Comparison of ENCODE assay signal across 16 cellular contexts in genomic region chr1:153752561-153753195, GRCh38. TPM values are rescaled to one million over a fixed set of nuclear protein-coding genes. Genes with fewer than 3 reads are reported as not detected.
DNase-seq lines count a peak whose midpoint lies in the region; ATAC-seq and TF ChIP-seq lines count a peak whose summit lies in the region.
"Had no signal": no experiment of that assay in that cellular context is flagged by ENCODE, and none has a peak within 500 bp of the region (broad histone marks: within the 10 kb centered on the region; RNA-seq: fewer than 3 reads in every experiment).

No MANE protein-coding gene starts in this region.

- DNase-seq in heart left ventricle (no peak), cardiac septum (ENCODE audit: low spot score) (no peak), fibroblast of mammary gland (ENCODE audit: low read depth) (peak; percentile 98), omental fat pad (ENCODE audit: low spot score) (peak; percentile 76), upper lobe of right lung (no peak)
- no peak for DNase-seq in stimulated activated naive CD8-positive, alpha-beta T cell treated with anti-CD3 and anti-CD28 coated beads, Interleukin-15, Interleukin-2, amounts not matched to agents 100 U/mL and 50 U/mL, for 24 hours
- DNase-seq in activated T-helper 1 cell treated with anti-CD3 and anti-CD28 coated beads, Interleukin-12 subunit alpha, Interleukin-12 subunit beta, Interleukin-2, Interleukin-4 antibody, amounts not matched to agents 30 ng/mL and 10 ng/mL and 1 ng/mL, durations not matched to agents 14 hours and 24 hours and 36 hours (ENCODE audit: low spot score), result no peak
- DNase-seq: DMS 273 treated with DMSO at 0.1 percent for 48 hours; MV-4-11; NCI-H446; stimulated activated CD4-positive, alpha-beta T cell treated with anti-CD3 and anti-CD28 coated beads, Interleukin-2, amount 100 ng/mL, for 48 hours; stimulated activated naive CD8-positive, alpha-beta T cell treated with anti-CD3 and anti-CD28 coated beads, Interleukin-15, amount 100 ng/mL, for 72 hours had no signal

- H3K27me3 ChIP-seq in heart left ventricle (no peaks in the 10 kb centered on the region), upper lobe of right lung (no peaks in the 10 kb centered on the region)

- WGBS in heart left ventricle, 4 donors, result 52 to 63% (median 59%) methylated on average over 9 of the region's 9 CpGs

- H3K4me1 Mint-ChIP-seq in activated T-helper 1 cell treated with anti-CD3 and anti-CD28 coated beads, Interleukin-12 subunit alpha, Interleukin-12 subunit beta, Interleukin-2, Interleukin-4 antibody, amounts not matched to agents 30 ng/mL and 10 ng/mL and 1 ng/mL, durations not matched to agents 14 hours and 24 hours and 36 hours (ENCODE audit: low read depth), result peaks cover 7% of the 10 kb centered on the region

- no peak overlapping the region for H3K4me3 ChIP-seq in heart left ventricle
- H3K4me3 ChIP-seq in fibroblast of mammary gland (ENCODE audit: control insufficient read depth, low read depth, low read length), result no peak overlapping the region
- no peak overlapping the region for H3K4me3 ChIP-seq in upper lobe of right lung
- H3K4me3 ChIP-seq: A549 had no signal

- H3K9me3 Mint-ChIP-seq in activated T-helper 1 cell treated with anti-CD3 and anti-CD28 coated beads, Interleukin-12 subunit alpha, Interleukin-12 subunit beta, Interleukin-2, Interleukin-4 antibody, amounts not matched to agents 30 ng/mL and 10 ng/mL and 1 ng/mL, durations not matched to agents 14 hours and 24 hours and 36 hours, result no peaks in the 10 kb centered on the region
- H3K9me3 Mint-ChIP-seq: natural killer cell treated with Interleukin-12 subunit alpha and Interleukin-12 subunit beta and Interleukin-15 and Interleukin-18, amount 100 ng/mL, for 72 hours; stimulated activated naive CD8-positive, alpha-beta T cell treated with anti-CD3 and anti-CD28 coated beads, Interleukin-15, amount 100 ng/mL, for 72 hours had no signal

- H3K36me3 ChIP-seq in heart left ventricle (peaks cover 0 to 95% (median 85%) of the 10 kb centered on the region in 9 donors), upper lobe of right lung (peaks cover 82% of the 10 kb centered on the region)

- H3K27ac Mint-ChIP-seq in activated T-helper 1 cell treated with anti-CD3 and anti-CD28 coated beads, Interleukin-12 subunit alpha, Interleukin-12 subunit beta, Interleukin-2, Interleukin-4 antibody, amounts not matched to agents 30 ng/mL and 10 ng/mL and 1 ng/mL, durations not matched to agents 14 hours and 24 hours and 36 hours, result no peak overlapping the region
- H3K27ac Mint-ChIP-seq: stimulated activated naive CD8-positive, alpha-beta T cell treated with anti-CD3 and anti-CD28 coated beads, Interleukin-15, amount 100 ng/mL, for 72 hours had no signal

- no peaks in the 10 kb centered on the region for H3K27me3 Mint-ChIP-seq in activated T-helper 1 cell treated with anti-CD3 and anti-CD28 coated beads, Interleukin-12 subunit alpha, Interleukin-12 subunit beta, Interleukin-2, Interleukin-4 antibody, amounts not matched to agents 30 ng/mL and 10 ng/mL and 1 ng/mL, durations not matched to agents 14 hours and 24 hours and 36 hours (ENCODE audit: insufficient read depth)
- H3K27me3 Mint-ChIP-seq: natural killer cell treated with Interleukin-12 subunit alpha and Interleukin-12 subunit beta and Interleukin-15 and Interleukin-18, amount 100 ng/mL, for 72 hours; stimulated activated naive CD8-positive, alpha-beta T cell treated with anti-CD3 and anti-CD28 coated beads, Interleukin-15, amount 100 ng/mL, for 72 hours had no signal

- H3K27ac ChIP-seq in heart left ventricle (peak overlapping the region in 11 of 12 donors; percentile 26 to 74 (median 71)), upper lobe of right lung (peak overlapping the region; percentile 85)
- H3K27ac ChIP-seq: A549, RWPE1 had no signal

- H3K4me3 Mint-ChIP-seq in activated T-helper 1 cell treated with anti-CD3 and anti-CD28 coated beads, Interleukin-12 subunit alpha, Interleukin-12 subunit beta, Interleukin-2, Interleukin-4 antibody, amounts not matched to agents 30 ng/mL and 10 ng/mL and 1 ng/mL, durations not matched to agents 14 hours and 24 hours and 36 hours, result no peak overlapping the region
- H3K4me3 Mint-ChIP-seq: natural killer cell treated with Interleukin-12 subunit alpha and Interleukin-12 subunit beta and Interleukin-15 and Interleukin-18, amount 100 ng/mL, for 72 hours; stimulated activated naive CD8-positive, alpha-beta T cell treated with anti-CD3 and anti-CD28 coated beads, Interleukin-15, amount 100 ng/mL, for 72 hours had no signal

- ATAC-seq in heart left ventricle (peak in 3 of 4 donors; percentile 7 to 25 (median 19)), omental fat pad (ENCODE audit: low FRiP score) (peak; percentile 88), upper lobe of right lung (no peak), HG02840 (IDR thresholded peaks at IDR 0.05; ENCODE audit: low FRiP score, unreplicated experiment) (no peak)
- ATAC-seq in stimulated activated naive CD8-positive, alpha-beta T cell treated with anti-CD3 and anti-CD28 coated beads, Interleukin-15, Interleukin-2, amounts not matched to agents 100 U/mL and 50 U/mL, for 24 hours, result no peak
- ATAC-seq: A549; natural killer cell treated with Interleukin-12 subunit alpha and Interleukin-12 subunit beta and Interleukin-15 and Interleukin-18, amount 100 ng/mL, for 72 hours; stimulated activated naive CD8-positive, alpha-beta T cell treated with anti-CD3 and anti-CD28 coated beads, Interleukin-15, amount 100 ng/mL, for 72 hours had no signal

- TF ChIP-seq CTCF in heart left ventricle (IDR thresholded peaks at IDR 0.05) (no peak), fibroblast of mammary gland (conservative IDR thresholded peaks at IDR 0.05; ENCODE audit: control insufficient read depth, insufficient read depth, low read depth, low read length) (no peak), omental fat pad (IDR thresholded peaks at IDR 0.05) (no peak), upper lobe of right lung (IDR thresholded peaks at IDR 0.05) (no peak)

- no peak for TF ChIP-seq POLR2A in heart left ventricle (IDR thresholded peaks at IDR 0.05)

- intact Hi-C loops in heart left ventricle (cut with DNase I) (loop anchor here in 3 of 10 donors (5.0 to 10.0 kb wide), 4 partner anchors 55 to 408 kb away; partner anchors contain the start of genes NPR1 (in 1 of the 3) and PGLYRP4 (in 1 of the 3)), cardiac septum (cut with DNase I) (no loop called here), upper lobe of right lung (cut with DNase I) (loop anchor here (10.0 kb wide), 1 partner anchor 238 kb away; no protein-coding TSS in a partner anchor)
- intact Hi-C loops in activated T-helper 1 cell treated with anti-CD3 and anti-CD28 coated beads, Interleukin-12 subunit alpha, Interleukin-12 subunit beta, Interleukin-2, Interleukin-4 antibody, amounts not matched to agents 30 ng/mL and 10 ng/mL and 1 ng/mL, durations not matched to agents 14 hours and 24 hours and 36 hours (cut with micrococcal nuclease), result no loop called here

- H3K9me3 ChIP-seq in heart left ventricle, result no peaks in the 10 kb centered on the region
- H3K9me3 ChIP-seq in upper lobe of right lung, result no peaks in the 10 kb centered on the region
- H3K9me3 ChIP-seq: A549 had no signal

- H3K4me1 ChIP-seq in heart left ventricle (peaks cover 14 to 51% (median 39%) of the 10 kb centered on the region in 12 donors), upper lobe of right lung (peaks cover 39% of the 10 kb centered on the region)
- H3K4me1 ChIP-seq: A549 had no signal

- peaks cover 46% of the 10 kb centered on the region for H3K36me3 Mint-ChIP-seq in activated T-helper 1 cell treated with anti-CD3 and anti-CD28 coated beads, Interleukin-12 subunit alpha, Interleukin-12 subunit beta, Interleukin-2, Interleukin-4 antibody, amounts not matched to agents 30 ng/mL and 10 ng/mL and 1 ng/mL, durations not matched to agents 14 hours and 24 hours and 36 hours (ENCODE audit: low read depth)

RNA-seq across cellular contexts. Expression of gene SLC27A3, which starts 22.5 kb away (rescaled TPM):
- 10 to 100 TPM in 5 of 9 donors, 1 to 10 TPM in 4; 7.9 to 37.1 (median 10.3) TPM for total RNA-seq in heart left ventricle
- 10 to 100 TPM; 18.4 to 29.4 TPM for polyA plus RNA-seq in heart left ventricle
- 9.8 TPM for total RNA-seq in cardiac septum
- total RNA-seq in omental fat pad, result 10 to 100 TPM; 29.4 to 65.4 (median 40.5) TPM
- total RNA-seq in upper lobe of right lung, result 105 TPM
- total RNA-seq in activated T-helper 1 cell treated with anti-CD3 and anti-CD28 coated beads, Interleukin-12 subunit alpha, Interleukin-12 subunit beta, Interleukin-2, Interleukin-4 antibody, amounts not matched to agents 30 ng/mL and 10 ng/mL and 1 ng/mL, durations not matched to agents 14 hours and 24 hours and 36 hours, result 10.8 and 11.1 TPM in 2 replicates

RNA-seq across cellular contexts. Expression of gene INTS3, which starts 24.8 kb away (rescaled TPM):
- 10 to 100 TPM; 19.6 to 33.2 (median 30.7) TPM for total RNA-seq in heart left ventricle
- 10 to 100 TPM; 21.9 to 41.8 TPM for polyA plus RNA-seq in heart left ventricle
- 35.2 TPM for total RNA-seq in cardiac septum
- total RNA-seq in omental fat pad, result 10 to 100 TPM; 28.6 to 65.3 (median 34.8) TPM
- total RNA-seq in upper lobe of right lung, result 72.3 TPM
- total RNA-seq in activated T-helper 1 cell treated with anti-CD3 and anti-CD28 coated beads, Interleukin-12 subunit alpha, Interleukin-12 subunit beta, Interleukin-2, Interleukin-4 antibody, amounts not matched to agents 30 ng/mL and 10 ng/mL and 1 ng/mL, durations not matched to agents 14 hours and 24 hours and 36 hours, result 57.0 and 57.3 TPM in 2 replicates

Comparison
In these comparisons a context has a peak if more than half of its experiments do, and no peak if none do; other contexts are left out.
1. ATAC-seq: peak in heart left ventricle (3 of 4) and omental fat pad (single experiment); none in upper lobe of right lung (single experiment), HG02840 (single experiment) and stimulated activated naive CD8-positive, alpha-beta T cell treated with anti-CD3 and anti-CD28 coated beads, Interleukin-15, Interleukin-2, amounts not matched to agents 100 U/mL and 50 U/mL, for 24 hours (single experiment).
2. DNase-seq: peak in fibroblast of mammary gland (single experiment) and omental fat pad (single experiment); none in heart left ventricle (0 of 5), cardiac septum (single experiment), upper lobe of right lung (single experiment), stimulated activated naive CD8-positive, alpha-beta T cell treated with anti-CD3 and anti-CD28 coated beads, Interleukin-15, Interleukin-2, amounts not matched to agents 100 U/mL and 50 U/mL, for 24 hours (single experiment) and activated T-helper 1 cell treated with anti-CD3 and anti-CD28 coated beads, Interleukin-12 subunit alpha, Interleukin-12 subunit beta, Interleukin-2, Interleukin-4 antibody, amounts not matched to agents 30 ng/mL and 10 ng/mL and 1 ng/mL, durations not matched to agents 14 hours and 24 hours and 36 hours (single experiment).